ENCODE assay signal across 1 cellular context in the genomic region with DNA sequence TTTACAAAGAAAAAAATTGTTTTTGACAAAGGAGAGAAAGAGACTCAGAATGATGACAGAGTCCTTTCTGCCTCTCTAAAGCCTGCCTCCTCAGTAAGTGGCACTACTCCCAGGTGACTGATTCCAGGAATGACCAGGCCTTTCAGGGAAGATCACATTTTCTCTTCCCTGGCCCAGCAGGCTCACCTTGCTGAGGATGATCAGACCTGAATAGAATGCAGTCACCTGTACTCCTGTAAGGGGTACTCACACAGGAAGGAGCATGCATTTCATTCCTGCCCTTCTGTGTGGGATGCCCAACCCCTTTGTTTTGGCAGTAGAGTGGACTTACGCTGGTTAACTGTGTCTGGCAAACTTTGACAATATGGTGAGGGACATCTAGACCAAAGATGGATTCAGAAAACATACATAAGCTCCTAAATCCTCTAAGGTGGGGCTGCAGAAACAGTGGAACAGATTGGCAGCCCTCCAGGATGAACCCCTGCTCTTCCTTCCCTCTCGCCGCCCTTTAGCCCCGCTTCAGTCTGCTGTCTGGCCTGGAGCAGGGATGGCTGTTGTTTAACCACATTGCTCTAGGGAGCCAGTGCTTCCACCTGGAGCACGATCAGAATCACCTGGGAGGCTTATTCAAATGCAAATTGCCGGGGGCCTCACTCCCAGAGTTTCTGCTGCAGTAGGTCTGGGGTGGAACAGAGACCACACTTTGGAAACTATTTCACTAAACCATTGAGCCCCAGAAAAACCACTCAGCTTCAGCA.
TF ChIP-seq lines count a peak whose summit lies in the region.

No MANE protein-coding gene starts in this region.

TF ChIP-seq in H1, 55 proteins besides CTCF, POLR2A, EP300 and RAD21:
- TF ChIP-seq SP2 (IDR thresholded peaks at IDR 0.05; ENCODE audit: low read length) (no peak), SP1 (IDR thresholded peaks at IDR 0.05; ENCODE audit: low read depth, low read length) (peak; percentile 68), TAF7 (optimal IDR thresholded peaks at IDR 0.05; ENCODE audit: borderline replicate concordance, low read depth, low read length) (peak; percentile 29), CBX8 (IDR thresholded peaks at IDR 0.05; ENCODE audit: borderline replicate concordance, low read depth, low read length) (no peak), RNF2 (IDR thresholded peaks at IDR 0.05; ENCODE audit: borderline replicate concordance, low read depth, low read length, missing control alignments, poor library complexity, severe bottlenecking) (no peak), CEBPB (IDR thresholded peaks at IDR 0.05; ENCODE audit: low read depth, low read length) (no peak), ATF2 (IDR thresholded peaks at IDR 0.05; ENCODE audit: low read length) (no peak), JUND (IDR thresholded peaks at IDR 0.05; ENCODE audit: low read length) (no peak; the same call in 1 of the 2 replicates), NRF1 (IDR thresholded peaks at IDR 0.05; ENCODE audit: low read depth, low read length) (no peak), ASH2L (IDR thresholded peaks at IDR 0.05; ENCODE audit: low read length) (no peak), BACH1 (IDR thresholded peaks at IDR 0.05; ENCODE audit: low read length) (no peak), HDAC6 (IDR thresholded peaks at IDR 0.05; ENCODE audit: low read depth, low read length) (no peak), EGR1 (IDR thresholded peaks at IDR 0.05; ENCODE audit: borderline replicate concordance, low read depth, low read length) (no peak), SIN3A (conservative IDR thresholded peaks at IDR 0.05 in 1 of 2, IDR thresholded peaks at IDR 0.05 in 1 of 2; ENCODE audit: low read depth in 1 of 2, low read length in 2 of 2) (peak; percentile 23 to 42; a peak in 1 of 4 replicates), SP4 (IDR thresholded peaks at IDR 0.05; ENCODE audit: low read length) (no peak), RBBP5 (IDR thresholded peaks at IDR 0.05; ENCODE audit: borderline replicate concordance, low read depth, low read length) (no peak), CREB1 (IDR thresholded peaks at IDR 0.05) (no peak), TAF1 (IDR thresholded peaks at IDR 0.05; ENCODE audit: low read depth, low read length) (peak; percentile 74), CTBP2 (IDR thresholded peaks at IDR 0.05; ENCODE audit: borderline replicate concordance, insufficient read depth, insufficient read length, low read length) (no peak), MAFK (IDR thresholded peaks at IDR 0.05; ENCODE audit: low read depth, low read length) (no peak), RFX5 (IDR thresholded peaks at IDR 0.05; ENCODE audit: borderline replicate concordance, low read depth, low read length) (no peak), TBP (IDR thresholded peaks at IDR 0.05; ENCODE audit: low read depth, low read length) (peak; percentile 59), YY1 (IDR thresholded peaks at IDR 0.05; ENCODE audit: low read depth, low read length) (0 out of 2 replicates have a peak, but pooled peaks have one; percentile 23), PHF8 (conservative IDR thresholded peaks at IDR 0.05; ENCODE audit: low read depth, low read length) (no peak), GTF2F1 (IDR thresholded peaks at IDR 0.05; ENCODE audit: borderline replicate concordance, low read depth, low read length) (0 out of 2 replicates have a peak, but pooled peaks have one; percentile 9), KDM1A (IDR thresholded peaks at IDR 0.05; ENCODE audit: borderline replicate concordance, low read length) (no peak), ZNF274 (IDR thresholded peaks at IDR 0.05; ENCODE audit: borderline replicate concordance, extremely low read depth, low read length) (no peak), HDAC2 (IDR thresholded peaks at IDR 0.05; ENCODE audit: borderline replicate concordance in 1 of 2, low read depth in 2 of 2, low read length in 2 of 2) (peak in 1 of 2 experiments; percentile 63; a peak in 1 of 4 replicates), POLR2AphosphoS5 (IDR thresholded peaks at IDR 0.05; ENCODE audit: low read depth, low read length) (peak; percentile 50; the same call in 1 of the 2 replicates), CBX5 (IDR thresholded peaks at IDR 0.05; ENCODE audit: low read depth, low read length) (no peak), BRCA1 (IDR thresholded peaks at IDR 0.05; ENCODE audit: low read depth, low read length) (no peak), RXRA (IDR thresholded peaks at IDR 0.05; ENCODE audit: insufficient read depth, low read depth, low read length) (no peak), KDM4A (IDR thresholded peaks at IDR 0.05; ENCODE audit: low read depth, low read length, severe bottlenecking) (no peak), JUN (IDR thresholded peaks at IDR 0.05; ENCODE audit: low read depth, low read length) (0 out of 2 replicates have a peak, but pooled peaks have one; percentile 23), NANOG (IDR thresholded peaks at IDR 0.05; ENCODE audit: insufficient read depth, low read depth, low read length, poor library complexity, severe bottlenecking) (peak; percentile 63), KDM5A (IDR thresholded peaks at IDR 0.05; ENCODE audit: low read length) (no peak), BCL11A (IDR thresholded peaks at IDR 0.05; ENCODE audit: low read depth in 2 of 2, low read length in 2 of 2) (no peak), TEAD4 (IDR thresholded peaks at IDR 0.05; ENCODE audit: low read depth, low read length) (no peak), SIX5 (IDR thresholded peaks at IDR 0.05; ENCODE audit: low read depth, low read length) (no peak), CHD1 (IDR thresholded peaks at IDR 0.05; ENCODE audit: low read depth, low read length) (no peak), POU5F1 (IDR thresholded peaks at IDR 0.05; ENCODE audit: low read depth, low read length) (peak; percentile 94), CHD7 (IDR thresholded peaks at IDR 0.05; ENCODE audit: insufficient replicate concordance, low read length) (no peak), SUZ12 (IDR thresholded peaks at IDR 0.05; ENCODE audit: low read length) (no peak), FOSL1 (IDR thresholded peaks at IDR 0.05; ENCODE audit: insufficient read depth, low read depth, low read length) (no peak), GABPA (IDR thresholded peaks at IDR 0.05; ENCODE audit: borderline replicate concordance, insufficient read depth, low read length) (no peak), SRF (IDR thresholded peaks at IDR 0.05; ENCODE audit: low read depth, low read length) (no peak), SIRT6 (IDR thresholded peaks at IDR 0.05; ENCODE audit: low read length) (no peak), EZH2 (IDR thresholded peaks at IDR 0.05; ENCODE audit: low read depth, low read length, severe bottlenecking) (no peak), SAP30 (IDR thresholded peaks at IDR 0.05; ENCODE audit: insufficient read depth, insufficient replicate concordance, low read length) (no peak), TCF12 (IDR thresholded peaks at IDR 0.05; ENCODE audit: low read depth, low read length) (peak; percentile 94), ATF3 (IDR thresholded peaks at IDR 0.05; ENCODE audit: insufficient read depth, low read depth, low read length) (no peak), CHD2 (IDR thresholded peaks at IDR 0.05; ENCODE audit: low read length) (no peak), E2F6 (IDR thresholded peaks at IDR 0.05) (no peak; the same call in 1 of the 2 replicates)
- TF ChIP-seq, protein P1, sequence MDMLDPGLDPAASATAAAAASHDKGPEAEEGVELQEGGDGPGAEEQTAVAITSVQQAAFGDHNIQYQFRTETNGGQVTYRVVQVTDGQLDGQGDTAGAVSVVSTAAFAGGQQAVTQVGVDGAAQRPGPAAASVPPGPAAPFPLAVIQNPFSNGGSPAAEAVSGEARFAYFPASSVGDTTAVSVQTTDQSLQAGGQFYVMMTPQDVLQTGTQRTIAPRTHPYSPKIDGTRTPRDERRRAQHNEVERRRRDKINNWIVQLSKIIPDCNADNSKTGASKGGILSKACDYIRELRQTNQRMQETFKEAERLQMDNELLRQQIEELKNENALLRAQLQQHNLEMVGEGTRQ (IDR thresholded peaks at IDR 0.05; ENCODE audit: low read length), result no peak
- TF ChIP-seq, protein P2, sequence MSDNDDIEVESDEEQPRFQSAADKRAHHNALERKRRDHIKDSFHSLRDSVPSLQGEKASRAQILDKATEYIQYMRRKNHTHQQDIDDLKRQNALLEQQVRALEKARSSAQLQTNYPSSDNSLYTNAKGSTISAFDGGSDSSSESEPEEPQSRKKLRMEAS (IDR thresholded peaks at IDR 0.05), result peak; percentile 42; the same call in 1 of the 2 replicates
